In the genomic region with DNA sequence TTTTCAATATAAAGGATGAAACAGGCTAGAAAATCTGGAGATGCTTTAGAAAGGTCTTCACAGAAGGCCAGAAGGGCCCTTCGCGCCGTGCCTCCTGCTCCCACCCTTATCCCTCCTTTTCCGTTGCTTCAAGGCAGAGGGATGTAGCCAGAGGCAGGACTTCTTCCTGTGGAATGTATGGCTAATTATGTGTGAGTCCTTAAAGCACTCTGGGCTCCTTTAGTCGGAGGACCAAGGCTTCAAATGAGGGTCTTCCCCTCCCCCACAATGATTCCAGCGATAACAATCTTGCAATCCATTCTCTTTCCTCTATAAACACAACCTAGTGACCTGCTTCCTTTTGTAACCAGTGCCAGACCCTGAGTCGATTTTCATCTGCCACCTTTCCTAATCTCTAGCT, we compare ENCODE assay signal across 19 cellular contexts.
"Had no signal": no experiment of that assay in that cellular context is flagged by ENCODE, and none has a peak within 500 bp of the region (broad histone marks: within the 10 kb centered on the region; RNA-seq: fewer than 3 reads in every experiment).

No MANE protein-coding gene starts in this region.

- ATAC-seq: activated CD4-positive, alpha-beta T cell treated with anti-CD3 and anti-CD28 coated beads for 36 hours; activated T-helper 17 cell treated with anti-CD3 and anti-CD28 coated beads, Interleukin-2, amount 50 U/mL, for 72 hours; body of pancreas; effector memory CD8-positive, alpha-beta T cell; left lung; naive thymus-derived CD4-positive, alpha-beta T cell; stimulated activated naive CD8-positive, alpha-beta T cell treated with anti-CD3 and anti-CD28 coated beads, Interleukin-15, amount 100 ng/mL, for 72 hours had no signal

- DNase-seq: activated CD4-positive, alpha-beta memory T cell treated with anti-CD3 and anti-CD28 coated beads for 36 hours; activated CD4-positive, alpha-beta T cell treated with anti-CD3 and anti-CD28 coated beads for 36 hours; activated naive CD4-positive, alpha-beta T cell; activated naive CD8-positive, alpha-beta T cell treated with anti-CD3 and anti-CD28 coated beads, Interleukin-2, amount 10 ng/mL, durations not matched to agents 7 days and 5 days; amygdala; body of pancreas; effector memory CD8-positive, alpha-beta T cell; kidney; left lung; naive thymus-derived CD4-positive, alpha-beta T cell; nucleus accumbens; posterior cingulate gyrus; stimulated activated CD4-positive, alpha-beta T cell treated with anti-CD3 and anti-CD28 coated beads, Interleukin-12 subunit alpha, Interleukin-12 subunit beta, amount 100 ng/mL, for 4 hours; stimulated activated CD4-positive, alpha-beta T cell treated with anti-CD3 and anti-CD28 coated beads, Interleukin-1b, Interleukin-23, amount 100 ng/mL, for 48 hours; stimulated activated naive CD8-positive, alpha-beta T cell treated with anti-CD3 and anti-CD28 coated beads, Interleukin-15, amount 100 ng/mL, for 72 hours; T-helper 2 cell; transverse colon had no signal

- H3K36me3 Mint-ChIP-seq: activated CD4-positive, alpha-beta memory T cell treated with anti-CD3 and anti-CD28 coated beads for 36 hours; activated naive CD8-positive, alpha-beta T cell treated with anti-CD3 and anti-CD28 coated beads, Interleukin-2, amount 10 ng/mL, durations not matched to agents 7 days and 5 days; naive thymus-derived CD4-positive, alpha-beta T cell had no signal

- H3K4me1 Mint-ChIP-seq: activated CD4-positive, alpha-beta T cell treated with anti-CD3 and anti-CD28 coated beads for 36 hours; activated naive CD8-positive, alpha-beta T cell treated with anti-CD3 and anti-CD28 coated beads, Interleukin-2, amount 10 ng/mL, durations not matched to agents 7 days and 5 days; activated T-helper 17 cell treated with anti-CD3 and anti-CD28 coated beads, Interleukin-2, amount 50 U/mL, for 72 hours; naive thymus-derived CD4-positive, alpha-beta T cell; stimulated activated naive CD8-positive, alpha-beta T cell treated with anti-CD3 and anti-CD28 coated beads, Interleukin-15, amount 100 ng/mL, for 72 hours had no signal

- H3K36me3 ChIP-seq: left lung, suprapubic skin, transverse colon had no signal

- H3K9me3 Mint-ChIP-seq: activated CD4-positive, alpha-beta memory T cell treated with anti-CD3 and anti-CD28 coated beads for 36 hours; activated naive CD8-positive, alpha-beta T cell treated with anti-CD3 and anti-CD28 coated beads, Interleukin-2, amount 10 ng/mL, durations not matched to agents 7 days and 5 days; activated T-helper 17 cell treated with anti-CD3 and anti-CD28 coated beads, Interleukin-2, amount 50 U/mL, for 72 hours; effector memory CD8-positive, alpha-beta T cell; naive thymus-derived CD4-positive, alpha-beta T cell; stimulated activated naive CD8-positive, alpha-beta T cell treated with anti-CD3 and anti-CD28 coated beads, Interleukin-15, amount 100 ng/mL, for 72 hours had no signal

- H3K4me3 Mint-ChIP-seq: activated CD4-positive, alpha-beta memory T cell treated with anti-CD3 and anti-CD28 coated beads for 36 hours; activated CD4-positive, alpha-beta T cell treated with anti-CD3 and anti-CD28 coated beads for 36 hours; activated naive CD8-positive, alpha-beta T cell treated with anti-CD3 and anti-CD28 coated beads, Interleukin-2, amount 10 ng/mL, durations not matched to agents 7 days and 5 days; activated T-helper 17 cell treated with anti-CD3 and anti-CD28 coated beads, Interleukin-2, amount 50 U/mL, for 72 hours; effector memory CD8-positive, alpha-beta T cell; naive thymus-derived CD4-positive, alpha-beta T cell; stimulated activated naive CD8-positive, alpha-beta T cell treated with anti-CD3 and anti-CD28 coated beads, Interleukin-15, amount 100 ng/mL, for 72 hours had no signal

- H3K27me3 Mint-ChIP-seq: activated CD4-positive, alpha-beta memory T cell treated with anti-CD3 and anti-CD28 coated beads for 36 hours; activated CD4-positive, alpha-beta T cell treated with anti-CD3 and anti-CD28 coated beads for 36 hours; activated T-helper 17 cell treated with anti-CD3 and anti-CD28 coated beads, Interleukin-2, amount 50 U/mL, for 72 hours; effector memory CD8-positive, alpha-beta T cell; stimulated activated naive CD8-positive, alpha-beta T cell treated with anti-CD3 and anti-CD28 coated beads, Interleukin-15, amount 100 ng/mL, for 72 hours had no signal

- H3K27ac ChIP-seq: body of pancreas, left lung, suprapubic skin, transverse colon had no signal

- H3K4me1 ChIP-seq: left lung, suprapubic skin, transverse colon had no signal

- H3K9me3 ChIP-seq: body of pancreas, left lung, suprapubic skin, transverse colon had no signal

- H3K27me3 ChIP-seq: body of pancreas, left lung, suprapubic skin, transverse colon had no signal

- H3K27ac Mint-ChIP-seq: activated CD4-positive, alpha-beta memory T cell treated with anti-CD3 and anti-CD28 coated beads for 36 hours; activated CD4-positive, alpha-beta T cell treated with anti-CD3 and anti-CD28 coated beads for 36 hours; activated naive CD8-positive, alpha-beta T cell treated with anti-CD3 and anti-CD28 coated beads, Interleukin-2, amount 10 ng/mL, durations not matched to agents 7 days and 5 days; activated T-helper 17 cell treated with anti-CD3 and anti-CD28 coated beads, Interleukin-2, amount 50 U/mL, for 72 hours; effector memory CD8-positive, alpha-beta T cell; naive thymus-derived CD4-positive, alpha-beta T cell; stimulated activated naive CD8-positive, alpha-beta T cell treated with anti-CD3 and anti-CD28 coated beads, Interleukin-15, amount 100 ng/mL, for 72 hours had no signal

- H3K4me3 ChIP-seq: body of pancreas, left lung, suprapubic skin, transverse colon had no signal
